21 cellular contexts compared by ENCODE assay signal in the genomic region with DNA sequence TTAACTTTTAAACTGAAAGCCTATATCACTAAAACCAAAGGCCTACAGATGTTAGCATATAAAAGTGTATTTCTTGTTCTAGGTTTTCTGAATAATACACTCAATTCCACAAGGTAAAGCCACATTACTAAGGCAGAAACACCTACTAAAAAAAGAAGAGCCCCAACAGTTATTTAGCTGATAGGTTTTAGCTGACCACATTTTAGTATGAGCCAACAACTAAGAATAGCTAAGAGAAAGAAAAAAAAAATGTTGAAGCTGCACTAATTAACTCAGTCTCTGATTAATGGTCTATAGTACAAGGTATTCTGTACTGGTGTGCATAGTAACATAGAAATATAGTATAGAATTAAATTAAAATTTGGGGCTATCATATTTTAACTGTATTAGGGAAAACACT. TPM values are rescaled to one million over a fixed set of nuclear protein-coding genes. Genes with fewer than 3 reads are reported as not detected.
DNase-seq lines count a peak whose midpoint lies in the region; ATAC-seq, FAIRE-seq and TF ChIP-seq lines count a peak whose summit lies in the region.
"Had no signal": no experiment of that assay in that cellular context is flagged by ENCODE, and none has a peak within 500 bp of the region (broad histone marks: within the 10 kb centered on the region; RNA-seq: fewer than 3 reads in every experiment).

No MANE protein-coding gene starts in this region.

- no peak overlapping the region for H3K27ac Mint-ChIP-seq in activated CD8-positive, alpha-beta T cell treated with anti-CD3 and anti-CD28 coated beads for 36 hours
- no peak overlapping the region for H3K27ac Mint-ChIP-seq in activated CD8-positive, alpha-beta T cell treated with anti-CD3 and anti-CD28 coated beads, Interleukin-2, amount 10 ng/mL, durations not matched to agents 7 days and 5 days
- no peak overlapping the region for H3K27ac Mint-ChIP-seq in astrocyte (ENCODE audit: unreplicated experiment)
- H3K27ac Mint-ChIP-seq: stimulated activated naive CD8-positive, alpha-beta T cell treated with anti-CD3 and anti-CD28 coated beads, Interleukin-15, Interleukin-2, amounts not matched to agents 100 ng/mL and 50 ng/mL, for 24 hours had no signal

- no peak overlapping the region for H3K4me2 ChIP-seq in astrocyte (ENCODE audit: low read length)
- H3K4me2 ChIP-seq: BLaER1 had no signal

- peaks cover 75% of the 10 kb centered on the region for H4K20me1 ChIP-seq in astrocyte (ENCODE audit: insufficient read depth, low read length)

- H3K27ac ChIP-seq in astrocyte (ENCODE audit: low read depth, low read length): no peak overlapping the region
- H3K27ac ChIP-seq: BLaER1 had no signal

- CTCF ChIA-PET in activated CD8-positive, alpha-beta T cell treated with anti-CD3 and anti-CD28 coated beads for 36 hours (lab: Charles Lee): interaction anchor here (1.1 to 2.6 kb wide), 3 partner anchors 10 to 169 kb away, joined by 3 to 12 read pairs (median 7); no protein-coding TSS in a partner anchor
- CTCF ChIA-PET in activated CD8-positive, alpha-beta T cell treated with anti-CD3 and anti-CD28 coated beads, Interleukin-2, amount 10 ng/mL, durations not matched to agents 7 days and 5 days (lab: Charles Lee): interaction anchor here (0.9 to 2.4 kb wide), 2 partner anchors 169 to 193 kb away, joined by 3 to 6 read pairs; no protein-coding TSS in a partner anchor

- H3K4me3 Mint-ChIP-seq in activated CD8-positive, alpha-beta T cell treated with anti-CD3 and anti-CD28 coated beads for 36 hours: no peak overlapping the region
- H3K4me3 Mint-ChIP-seq in activated CD8-positive, alpha-beta T cell treated with anti-CD3 and anti-CD28 coated beads, Interleukin-2, amount 10 ng/mL, durations not matched to agents 7 days and 5 days: no peak overlapping the region
- H3K4me3 Mint-ChIP-seq in astrocyte (ENCODE audit: unreplicated experiment): no peak overlapping the region
- H3K4me3 Mint-ChIP-seq: stimulated activated naive CD8-positive, alpha-beta T cell treated with anti-CD3 and anti-CD28 coated beads, Interleukin-15, Interleukin-2, amounts not matched to agents 100 ng/mL and 50 ng/mL, for 24 hours had no signal

- no peaks in the 10 kb centered on the region for H3K9me3 ChIP-seq in astrocyte (ENCODE audit: insufficient read depth, low read depth, low read length)

- H3K4me1 ChIP-seq in astrocyte (ENCODE audit: insufficient read depth, low read length): peaks cover 6% of the 10 kb centered on the region

- no peak for FAIRE-seq in astrocyte (lab: Jason Lieb, UNC)

- ATAC-seq in activated CD8-positive, alpha-beta T cell treated with anti-CD3 and anti-CD28 coated beads for 36 hours: peak; percentile 24
- no peak for ATAC-seq in activated CD8-positive, alpha-beta T cell treated with anti-CD3 and anti-CD28 coated beads, Interleukin-2, amount 10 ng/mL, durations not matched to agents 7 days and 5 days
- ATAC-seq in HG02885 (IDR thresholded peaks at IDR 0.05; ENCODE audit: poor library complexity, unreplicated experiment): peak; percentile 72
- no peak for ATAC-seq in GM19328 (IDR thresholded peaks at IDR 0.05; ENCODE audit: unreplicated experiment)
- ATAC-seq: HCT116; naive thymus-derived CD8-positive, alpha-beta T cell had no signal

- H3K9ac ChIP-seq in astrocyte (ENCODE audit: low read length): no peak overlapping the region
- H3K9ac ChIP-seq: BLaER1 had no signal

- no peaks in the 10 kb centered on the region for H3K27me3 ChIP-seq in astrocyte (ENCODE audit: insufficient read depth, low read length)
- H3K27me3 ChIP-seq: BLaER1 had no signal

- H2AFZ ChIP-seq in astrocyte (ENCODE audit: low read depth, low read length): no peak overlapping the region

- H3K36me3 ChIP-seq in astrocyte (ENCODE audit: insufficient read depth, low read length): peaks cover 7% of the 10 kb centered on the region

- peaks cover 29% of the 10 kb centered on the region for H3K36me3 Mint-ChIP-seq in activated CD8-positive, alpha-beta T cell treated with anti-CD3 and anti-CD28 coated beads for 36 hours (ENCODE audit: low read depth)
- peaks cover 29% of the 10 kb centered on the region for H3K36me3 Mint-ChIP-seq in activated CD8-positive, alpha-beta T cell treated with anti-CD3 and anti-CD28 coated beads, Interleukin-2, amount 10 ng/mL, durations not matched to agents 7 days and 5 days (ENCODE audit: low read depth)
- H3K36me3 Mint-ChIP-seq in astrocyte (ENCODE audit: low read depth, unreplicated experiment): peaks cover under 1% of the 10 kb centered on the region

- TF ChIP-seq CTCF in activated CD8-positive, alpha-beta T cell treated with anti-CD3 and anti-CD28 coated beads for 36 hours (IDR thresholded peaks at IDR 0.05): no peak
- no peak for TF ChIP-seq CTCF in astrocyte (IDR thresholded peaks at IDR 0.05; ENCODE audit: insufficient read depth, low read depth, low read length)

- no peaks in the 10 kb centered on the region for H3K9me3 Mint-ChIP-seq in activated CD8-positive, alpha-beta T cell treated with anti-CD3 and anti-CD28 coated beads for 36 hours
- H3K9me3 Mint-ChIP-seq in activated CD8-positive, alpha-beta T cell treated with anti-CD3 and anti-CD28 coated beads, Interleukin-2, amount 10 ng/mL, durations not matched to agents 7 days and 5 days (ENCODE audit: insufficient read depth): peaks cover under 1% of the 10 kb centered on the region
- H3K9me3 Mint-ChIP-seq in astrocyte (ENCODE audit: unreplicated experiment): no peaks in the 10 kb centered on the region

- H3K4me1 Mint-ChIP-seq in activated CD8-positive, alpha-beta T cell treated with anti-CD3 and anti-CD28 coated beads for 36 hours (ENCODE audit: low read depth): peaks cover 39% of the 10 kb centered on the region
- H3K4me1 Mint-ChIP-seq in activated CD8-positive, alpha-beta T cell treated with anti-CD3 and anti-CD28 coated beads, Interleukin-2, amount 10 ng/mL, durations not matched to agents 7 days and 5 days (ENCODE audit: low read depth): peaks cover 16% of the 10 kb centered on the region
- H3K4me1 Mint-ChIP-seq in astrocyte (ENCODE audit: low read depth, unreplicated experiment): peaks cover 6% of the 10 kb centered on the region

- H3K4me3 ChIP-seq in astrocyte (ENCODE audit: insufficient read depth, low read depth, low read length): no peak overlapping the region
- H3K4me3 ChIP-seq: BLaER1, lung had no signal

- intact Hi-C loops in activated CD8-positive, alpha-beta T cell treated with anti-CD3 and anti-CD28 coated beads for 36 hours (cut with micrococcal nuclease): no loop called here

- peaks cover 90% of the 10 kb centered on the region for H3K79me2 ChIP-seq in astrocyte (ENCODE audit: insufficient read depth, low read length)

- no peak for DNase-seq in activated CD8-positive, alpha-beta T cell treated with anti-CD3 and anti-CD28 coated beads for 36 hours
- no peak for DNase-seq in activated CD8-positive, alpha-beta T cell treated with anti-CD3 and anti-CD28 coated beads, Interleukin-2, amount 10 ng/mL, durations not matched to agents 7 days and 5 days
- DNase-seq in astrocyte (ENCODE audit: low read depth): peak; percentile 12
- DNase-seq in renal cortical epithelial cell (ENCODE audit: low read depth): peak; percentile 14
- DNase-seq in stimulated activated naive CD4-positive, alpha-beta T cell (lab: John Stamatoyannopoulos, UW): no peak
- no peak for DNase-seq in HPDE6-E6E7 (ENCODE audit: extremely low spot score)
- DNase-seq: activated CD4-positive, alpha-beta T cell treated with anti-CD3 and anti-CD28 coated beads for 48 hours; activated CD8-positive, alpha-beta memory T cell treated with anti-CD3 and anti-CD28 coated beads, Interleukin-2, amount 50 U/mL, for 4 hours; activated gamma-delta T cell treated with Interleukin-2 at 50 U/mL for 16 hours; amygdala; DMS 273 treated with DMSO at 0.1 percent for 48 hours; GF-D8; naive thymus-derived CD8-positive, alpha-beta T cell; NCI-H1694; SW 1271 had no signal

- no peaks in the 10 kb centered on the region for H3K27me3 Mint-ChIP-seq in activated CD8-positive, alpha-beta T cell treated with anti-CD3 and anti-CD28 coated beads for 36 hours
- no peaks in the 10 kb centered on the region for H3K27me3 Mint-ChIP-seq in activated CD8-positive, alpha-beta T cell treated with anti-CD3 and anti-CD28 coated beads, Interleukin-2, amount 10 ng/mL, durations not matched to agents 7 days and 5 days (ENCODE audit: low read depth)
- H3K27me3 Mint-ChIP-seq in astrocyte (ENCODE audit: low read depth, unreplicated experiment): no peaks in the 10 kb centered on the region
- H3K27me3 Mint-ChIP-seq: naive thymus-derived CD8-positive, alpha-beta T cell; stimulated activated naive CD8-positive, alpha-beta T cell treated with anti-CD3 and anti-CD28 coated beads, Interleukin-15, Interleukin-2, amounts not matched to agents 100 ng/mL and 50 ng/mL, for 24 hours had no signal

- POLR2A ChIA-PET in activated CD8-positive, alpha-beta T cell treated with anti-CD3 and anti-CD28 coated beads for 36 hours (lab: Charles Lee): interaction anchor here (1.5 kb wide), 1 partner anchor 14 kb away, joined by 3 read pairs; no protein-coding TSS in a partner anchor
- POLR2A ChIA-PET in activated CD8-positive, alpha-beta T cell treated with anti-CD3 and anti-CD28 coated beads, Interleukin-2, amount 10 ng/mL, durations not matched to agents 7 days and 5 days (lab: Charles Lee): no interaction called here

RNA-seq across cellular contexts. Expression of a gene that starts 23.5 kb away (rescaled TPM):
- total RNA-seq in activated CD8-positive, alpha-beta T cell treated with anti-CD3 and anti-CD28 coated beads for 36 hours: 10 to 100 TPM; 56.8 to 59.2 TPM
- 10 to 100 TPM; 46.3 to 48.7 TPM for total RNA-seq in activated CD8-positive, alpha-beta T cell treated with anti-CD3 and anti-CD28 coated beads, Interleukin-2, amount 10 ng/mL, durations not matched to agents 7 days and 5 days
- 65.8 and 68.4 TPM in 2 replicates for total RNA-seq in astrocyte
- 69.3 and 125 TPM in 2 replicates for total RNA-seq in renal cortical epithelial cell

Comparison
In these comparisons a context has a peak if more than half of its experiments do, and no peak if none do; other contexts are left out.
1. ATAC-seq: peak in activated CD8-positive, alpha-beta T cell treated with anti-CD3 and anti-CD28 coated beads for 36 hours (single experiment) and HG02885 (single experiment); none in activated CD8-positive, alpha-beta T cell treated with anti-CD3 and anti-CD28 coated beads, Interleukin-2, amount 10 ng/mL, durations not matched to agents 7 days and 5 days (single experiment) and GM19328 (single experiment).
2. DNase-seq: peak in astrocyte (single experiment) and renal cortical epithelial cell (single experiment); none in activated CD8-positive, alpha-beta T cell treated with anti-CD3 and anti-CD28 coated beads for 36 hours (single experiment), activated CD8-positive, alpha-beta T cell treated with anti-CD3 and anti-CD28 coated beads, Interleukin-2, amount 10 ng/mL, durations not matched to agents 7 days and 5 days (single experiment), stimulated activated naive CD4-positive, alpha-beta T cell (0 of 6) and HPDE6-E6E7 (single experiment).